18 cellular contexts compared by ENCODE assay signal in genomic region chr2:224084266-224084892, GRCh38. TPM values are rescaled to one million over a fixed set of nuclear protein-coding genes. Genes with fewer than 3 reads are reported as not detected.
A peak's percentile ranks its signal among the peaks of the same experiment; 100 is the strongest.
DNase-seq lines count a peak whose midpoint lies in the region; ATAC-seq and TF ChIP-seq lines count a peak whose summit lies in the region.
"Had no signal": no experiment of that assay in that cellular context is flagged by ENCODE, and none has a peak within 500 bp of the region (broad histone marks: within the 10 kb centered on the region; RNA-seq: fewer than 3 reads in every experiment).

No MANE protein-coding gene starts in this region.

- no peaks in the 10 kb centered on the region for H3K36me3 Mint-ChIP-seq in GM23338 (ENCODE audit: low read depth)
- H3K36me3 Mint-ChIP-seq in mesothelial cell of epicardium: no peaks in the 10 kb centered on the region
- no peaks in the 10 kb centered on the region for H3K36me3 Mint-ChIP-seq in progenitor cell of endocrine pancreas (ENCODE audit: insufficient read depth)
- H3K36me3 Mint-ChIP-seq: activated naive CD4-positive, alpha-beta T cell treated with anti-CD3 and anti-CD28 coated beads, Interleukin-2, amount 50 U/mL, for 72 hours; brain; natural killer cell had no signal

- H3K4me1 Mint-ChIP-seq in GM23338 (peaks cover 5% of the 10 kb centered on the region; the same call in 1 of the 3 replicates), mesothelial cell of epicardium (peaks cover 2% of the 10 kb centered on the region), progenitor cell of endocrine pancreas (ENCODE audit: low read depth) (no peaks in the 10 kb centered on the region)
- H3K4me1 Mint-ChIP-seq: brain, natural killer cell had no signal

- no peaks in the 10 kb centered on the region for H3K79me2 ChIP-seq in GM23338 (replicated peaks; ENCODE audit: insufficient read depth)

- TF ChIP-seq CTCF in GM23338 (conservative IDR thresholded peaks at IDR 0.05; ENCODE audit: low read depth in 2 of 2) (no peak), RWPE2 (IDR thresholded peaks at IDR 0.05; ENCODE audit: poor library complexity, severe bottlenecking) (no peak), mesothelial cell of epicardium (IDR thresholded peaks at IDR 0.05; ENCODE audit: unreplicated experiment) (no peak), progenitor cell of endocrine pancreas (IDR thresholded peaks at IDR 0.05; ENCODE audit: unreplicated experiment) (no peak)

- H3K27me3 ChIP-seq in GM23338 (ENCODE audit: insufficient read depth) (no peaks in the 10 kb centered on the region), RWPE2 (ENCODE audit: insufficient read depth, poor library complexity, severe bottlenecking) (no peaks in the 10 kb centered on the region), skeletal muscle satellite cell (ENCODE audit: control insufficient read depth, insufficient read depth, low read length) (no peaks in the 10 kb centered on the region)

- ATAC-seq in GM23338: no peak
- no peak for ATAC-seq in RWPE2 (ENCODE audit: low read depth)
- ATAC-seq in Right ventricle myocardium superior (ENCODE audit: poor library complexity): peak; percentile 55
- no peak for ATAC-seq in HG03039 (IDR thresholded peaks at IDR 0.05; ENCODE audit: unreplicated experiment)
- ATAC-seq: natural killer cell had no signal

- H3K4me1 ChIP-seq in GM23338 (ENCODE audit: insufficient read depth): peaks cover 4% of the 10 kb centered on the region; the same call in 1 of the 2 replicates
- H3K4me1 ChIP-seq in RWPE2 (ENCODE audit: insufficient read depth, poor library complexity, severe bottlenecking): peaks cover 29% of the 10 kb centered on the region
- peaks cover 36% of the 10 kb centered on the region for H3K4me1 ChIP-seq in skeletal muscle satellite cell (ENCODE audit: control insufficient read depth, insufficient read depth, low read length)
- H3K4me1 ChIP-seq: Caco-2 had no signal

- H3K9me3 ChIP-seq in RWPE2 (ENCODE audit: severe bottlenecking) (no peaks in the 10 kb centered on the region), skeletal muscle satellite cell (replicated peaks; ENCODE audit: low read length) (no peaks in the 10 kb centered on the region)
- H3K9me3 ChIP-seq: Caco-2 had no signal

- H3K27me3 Mint-ChIP-seq in GM23338 (ENCODE audit: insufficient read depth, low read depth, poor library complexity) (peaks cover 2% of the 10 kb centered on the region), mesothelial cell of epicardium (ENCODE audit: low read depth) (no peaks in the 10 kb centered on the region), progenitor cell of endocrine pancreas (no peaks in the 10 kb centered on the region)
- H3K27me3 Mint-ChIP-seq: activated T-cell treated with anti-CD3 and anti-CD28 coated beads, Interleukin-2, amount 50 U/mL, for 24 hours; brain had no signal

- no peak overlapping the region for H3K4me2 ChIP-seq in GM23338
- H3K4me2 ChIP-seq in skeletal muscle satellite cell (ENCODE audit: low read length): no peak overlapping the region

- no peak for DNase-seq in GM23338 (ENCODE audit: low spot score)
- DNase-seq in RWPE2 (ENCODE audit: low spot score): no peak
- no peak for DNase-seq in Right ventricle myocardium superior
- DNase-seq in mesothelial cell of epicardium (ENCODE audit: low spot score in 2 of 2, unreplicated experiment in 2 of 2): no peak
- no peak for DNase-seq in progenitor cell of endocrine pancreas (ENCODE audit: low spot score, unreplicated experiment)
- DNase-seq in DMS53 (lab: John Stamatoyannopoulos, UW): no peak
- DNase-seq: activated CD4-positive, alpha-beta T cell treated with anti-CD3 and anti-CD28 coated beads, Interleukin-2, amount 50 U/mL, for 4 hours; activated T-cell treated with anti-CD3 and anti-CD28 coated beads, Interleukin-2, amount 50 U/mL, for 24 hours; AML-193; Caco-2; natural killer cell; NCI-H2081 treated with DMSO at 0.1 percent for 48 hours; NCI-H526 had no signal

- H3K9me3 Mint-ChIP-seq in GM23338 (no peaks in the 10 kb centered on the region; the same call in 2 of the 3 replicates), mesothelial cell of epicardium (no peaks in the 10 kb centered on the region), progenitor cell of endocrine pancreas (ENCODE audit: low read depth) (no peaks in the 10 kb centered on the region)
- H3K9me3 Mint-ChIP-seq: activated T-cell treated with anti-CD3 and anti-CD28 coated beads, Interleukin-2, amount 50 U/mL, for 24 hours; natural killer cell had no signal

- H3K9ac ChIP-seq in skeletal muscle satellite cell (ENCODE audit: low read depth, low read length): peak overlapping the region; percentile 23

- 0 out of 2 replicates have a peak, but pooled peaks cover 3% of the 10 kb centered on the region for H3K9me2 ChIP-seq in GM23338 (ENCODE audit: insufficient read depth)

- H3K4me3 ChIP-seq in GM23338 (no peak overlapping the region), RWPE2 (ENCODE audit: severe bottlenecking) (no peak overlapping the region), skeletal muscle satellite cell (ENCODE audit: low read length) (no peak overlapping the region)

- H3F3A ChIP-seq in GM23338 (replicated peaks; ENCODE audit: low read depth): no peaks in the 10 kb centered on the region

- H3K36me3 ChIP-seq in GM23338 (ENCODE audit: insufficient read depth) (no peaks in the 10 kb centered on the region), RWPE2 (ENCODE audit: low read depth) (no peaks in the 10 kb centered on the region), skeletal muscle satellite cell (ENCODE audit: insufficient read depth, low read length) (no peaks in the 10 kb centered on the region)

- H2AFZ ChIP-seq in GM23338: peak overlapping the region; percentile 60

- no peaks in the 10 kb centered on the region for H4K20me1 ChIP-seq in GM23338 (replicated peaks; ENCODE audit: insufficient read depth)

- H3K27ac Mint-ChIP-seq in GM23338: no peak overlapping the region
- H3K27ac Mint-ChIP-seq in mesothelial cell of epicardium: no peak overlapping the region
- H3K27ac Mint-ChIP-seq in progenitor cell of endocrine pancreas: no peak overlapping the region
- H3K27ac Mint-ChIP-seq: activated T-cell treated with anti-CD3 and anti-CD28 coated beads, Interleukin-2, amount 50 U/mL, for 24 hours; natural killer cell had no signal

- intact Hi-C loops in Right ventricle myocardium superior (cut with DNase I): no loop called here

- H3K4me3 Mint-ChIP-seq in GM23338: no peak overlapping the region
- no peak overlapping the region for H3K4me3 Mint-ChIP-seq in mesothelial cell of epicardium
- H3K4me3 Mint-ChIP-seq in progenitor cell of endocrine pancreas (ENCODE audit: low read depth): no peak overlapping the region
- H3K4me3 Mint-ChIP-seq: activated T-cell treated with anti-CD3 and anti-CD28 coated beads, Interleukin-2, amount 50 U/mL, for 24 hours; brain; natural killer cell had no signal

- H3K27ac ChIP-seq in GM23338 (ENCODE audit: low read depth) (no peak overlapping the region), RWPE2 (ENCODE audit: poor library complexity, severe bottlenecking) (peak overlapping the region; percentile 99)

RNA-seq across cellular contexts. Expression of gene SERPINE2, which starts 45.3 kb away (rescaled TPM):
- 38.6 and 43.7 TPM in 2 replicates for total RNA-seq in GM23338 (2014; rRNA removed; shearing (Covaris generic))
- polyA plus RNA-seq in GM23338 (2016; fragmentation: Nextera tagmentation; extraction: Ambion mirVana): 44.2 and 46.2 TPM in 2 replicates
- total RNA-seq in Right ventricle myocardium superior: 6.0 TPM
- total RNA-seq in skeletal muscle satellite cell (2012; rRNA removed): 156 and 508 TPM in 2 replicates
- total RNA-seq in mesothelial cell of epicardium: 45.9 to 49.9 TPM (median 48.6 TPM) in 3 replicates
- 25.1 and 25.6 TPM in 2 replicates for total RNA-seq in progenitor cell of endocrine pancreas
- total RNA-seq: OCI-LY7 had no signal
